10 cellular contexts compared by ENCODE assay signal in the genomic region with DNA sequence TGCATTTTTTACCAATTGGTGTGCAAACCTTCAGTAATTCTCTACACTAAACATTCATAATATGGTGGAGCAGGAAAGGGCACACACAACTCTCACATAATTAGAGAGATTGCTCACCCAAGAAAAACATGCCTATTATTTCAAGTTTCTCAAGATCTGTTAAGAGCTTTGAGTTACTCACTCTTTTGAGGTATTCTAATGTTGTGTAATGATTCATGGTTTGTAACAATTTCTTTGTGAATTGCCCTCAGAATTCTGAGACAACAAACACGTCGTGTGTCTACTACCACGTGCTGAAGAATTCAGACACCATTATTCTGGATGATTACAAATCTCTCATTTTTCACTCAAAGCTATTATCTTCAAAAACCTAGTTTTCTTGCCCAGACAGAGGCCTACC.
DNase-seq lines count a peak whose midpoint lies in the region; ATAC-seq, FAIRE-seq and TF ChIP-seq lines count a peak whose summit lies in the region.
"Had no signal": no experiment of that assay in that cellular context is flagged by ENCODE, and none has a peak within 500 bp of the region (broad histone marks: within the 10 kb centered on the region; RNA-seq: fewer than 3 reads in every experiment).

No MANE protein-coding gene starts in this region.

- H3K9me3 ChIP-seq in astrocyte (ENCODE audit: insufficient read depth, low read depth, low read length): no peaks in the 10 kb centered on the region

- H3K27me3 ChIP-seq in astrocyte (ENCODE audit: insufficient read depth, low read length): no peaks in the 10 kb centered on the region
- H3K27me3 ChIP-seq in foreskin keratinocyte: no peaks in the 10 kb centered on the region

- peaks cover 8% of the 10 kb centered on the region for H3K36me3 Mint-ChIP-seq in astrocyte (ENCODE audit: low read depth, unreplicated experiment)
- peaks cover 9% of the 10 kb centered on the region for H3K36me3 Mint-ChIP-seq in mesothelial cell of epicardium

- no peaks in the 10 kb centered on the region for H3K9me3 Mint-ChIP-seq in astrocyte (ENCODE audit: unreplicated experiment)
- H3K9me3 Mint-ChIP-seq in mesothelial cell of epicardium: peaks cover 12% of the 10 kb centered on the region

- H3K36me3 ChIP-seq in astrocyte (ENCODE audit: insufficient read depth, low read length): no peaks in the 10 kb centered on the region

- DNase-seq in ACHN (peak; percentile 37), HPDE6-E6E7 (ENCODE audit: extremely low spot score) (peak; percentile 32), astrocyte (ENCODE audit: low read depth) (peak; percentile 90), foreskin keratinocyte (peak; percentile 92 to 95), mesothelial cell of epicardium (ENCODE audit: low spot score in 2 of 2, unreplicated experiment in 2 of 2) (no peak), amygdala (lab: John Stamatoyannopoulos, UW) (no peak), NCI-H1436 treated with DMSO at 0.1 percent for 48 hours (lab: John Stamatoyannopoulos, UW) (no peak)
- DNase-seq: activated T-cell treated with anti-CD3 and anti-CD28 coated beads, Interleukin-2, amount 50 U/mL, for 48 hours had no signal

- H3K4me3 Mint-ChIP-seq in astrocyte (ENCODE audit: unreplicated experiment): peak overlapping the region; percentile 20
- H3K4me3 Mint-ChIP-seq in mesothelial cell of epicardium: no peak overlapping the region
- H3K4me3 Mint-ChIP-seq: brain had no signal

- H3K79me2 ChIP-seq in astrocyte (ENCODE audit: insufficient read depth, low read length): peaks cover 90% of the 10 kb centered on the region

- in situ Hi-C loops in ACHN (cut with HindIII; ENCODE audit: low pct_ligation_motif_present, low pct_unique_long_range_greater_than_20kb, low sequenced_read_pairs): no loop called here

- ATAC-seq in foreskin keratinocyte (peak; percentile 85), HG02973 (IDR thresholded peaks at IDR 0.05; ENCODE audit: unreplicated experiment) (no peak)

- no peaks in the 10 kb centered on the region for H3K27me3 Mint-ChIP-seq in astrocyte (ENCODE audit: low read depth, unreplicated experiment)
- H3K27me3 Mint-ChIP-seq in mesothelial cell of epicardium (ENCODE audit: low read depth): no peaks in the 10 kb centered on the region

- H3K27ac ChIP-seq in astrocyte (ENCODE audit: low read depth, low read length) (peak overlapping the region; percentile 27), foreskin keratinocyte (peak overlapping the region; percentile 57)

- peak; percentile 85 for FAIRE-seq in astrocyte (lab: Jason Lieb, UNC)

- H3K4me2 ChIP-seq in astrocyte (ENCODE audit: low read length): no peak overlapping the region

- no peak for TF ChIP-seq CTCF in astrocyte (IDR thresholded peaks at IDR 0.05; ENCODE audit: insufficient read depth, low read depth, low read length)
- no peak for TF ChIP-seq CTCF in foreskin keratinocyte (conservative IDR thresholded peaks at IDR 0.05)
- no peak for TF ChIP-seq CTCF in mesothelial cell of epicardium (IDR thresholded peaks at IDR 0.05; ENCODE audit: unreplicated experiment)

- H2AFZ ChIP-seq in astrocyte (ENCODE audit: low read depth, low read length): no peak overlapping the region

- H3K4me1 ChIP-seq in astrocyte (ENCODE audit: insufficient read depth, low read length) (peaks cover 4% of the 10 kb centered on the region), foreskin keratinocyte (peaks cover 20% of the 10 kb centered on the region)

- H4K20me1 ChIP-seq in astrocyte (ENCODE audit: insufficient read depth, low read length): peaks cover 34% of the 10 kb centered on the region

- H3K4me1 Mint-ChIP-seq in astrocyte (ENCODE audit: low read depth, unreplicated experiment) (peaks cover 50% of the 10 kb centered on the region), mesothelial cell of epicardium (peaks cover 21% of the 10 kb centered on the region)

- H3K4me3 ChIP-seq in astrocyte (ENCODE audit: insufficient read depth, low read depth, low read length): no peak overlapping the region

- no peak overlapping the region for H3K9ac ChIP-seq in astrocyte (ENCODE audit: low read length)

- peak overlapping the region; percentile 89 for H3K27ac Mint-ChIP-seq in astrocyte (ENCODE audit: unreplicated experiment)
- H3K27ac Mint-ChIP-seq in mesothelial cell of epicardium: no peak overlapping the region

Comparison
In these comparisons a context has a peak if more than half of its experiments do, and no peak if none do; other contexts are left out.
1. DNase-seq: peak in ACHN (single experiment), HPDE6-E6E7 (single experiment), astrocyte (single experiment) and foreskin keratinocyte (2 of 2); none in mesothelial cell of epicardium (0 of 2), amygdala (0 of 56) and NCI-H1436 treated with DMSO at 0.1 percent for 48 hours (single experiment).